Comparison of ENCODE assay signal across 13 cellular contexts in the genomic region with DNA sequence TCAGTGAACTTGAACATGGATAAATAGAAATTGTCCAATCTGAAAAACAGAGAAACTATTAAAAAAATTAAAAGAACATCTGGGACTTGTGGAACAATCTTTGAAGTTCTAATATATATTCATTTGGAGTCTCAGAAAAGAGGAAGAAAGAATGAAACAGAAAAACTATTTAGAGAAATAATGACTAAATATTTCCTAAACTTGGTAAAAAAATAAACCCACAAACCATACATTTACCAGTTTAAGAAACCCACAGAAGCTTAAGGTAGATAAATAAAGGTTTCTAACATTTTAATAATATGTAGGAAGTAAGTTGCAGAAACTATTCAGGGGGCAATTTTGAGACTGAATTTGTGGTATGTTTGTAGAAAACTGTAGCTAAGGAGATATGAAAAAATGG.
DNase-seq lines count a peak whose midpoint lies in the region; ATAC-seq, FAIRE-seq and TF ChIP-seq lines count a peak whose summit lies in the region.
"Had no signal": no experiment of that assay in that cellular context is flagged by ENCODE, and none has a peak within 500 bp of the region (broad histone marks: within the 10 kb centered on the region; RNA-seq: fewer than 3 reads in every experiment).

No MANE protein-coding gene starts in this region.

- peak; percentile 53 for ATAC-seq in GM18907 (IDR thresholded peaks at IDR 0.05; ENCODE audit: unreplicated experiment)
- peak; percentile 67 for ATAC-seq in GM21723 (IDR thresholded peaks at IDR 0.05; ENCODE audit: unreplicated experiment)
- peak; percentile 60 for ATAC-seq in HG03175 (IDR thresholded peaks at IDR 0.05; ENCODE audit: unreplicated experiment)
- no peak for ATAC-seq in stimulated activated effector memory CD8-positive, alpha-beta T cell treated with anti-CD3 and anti-CD28 coated beads, Interleukin-12 subunit alpha, Interleukin-12 subunit beta, amount 100 ng/mL, for 72 hours
- ATAC-seq: K562, lower lobe of right lung had no signal

- no peaks in the 10 kb centered on the region for H3K36me3 Mint-ChIP-seq in stimulated activated effector memory CD8-positive, alpha-beta T cell treated with anti-CD3 and anti-CD28 coated beads, Interleukin-12 subunit alpha, Interleukin-12 subunit beta, amount 100 ng/mL, for 72 hours

- H3K4me3 Mint-ChIP-seq in stimulated activated effector memory CD8-positive, alpha-beta T cell treated with anti-CD3 and anti-CD28 coated beads, Interleukin-12 subunit alpha, Interleukin-12 subunit beta, amount 100 ng/mL, for 72 hours: no peak overlapping the region
- H3K4me3 Mint-ChIP-seq: CD4-positive, CD25-positive, alpha-beta regulatory T cell had no signal

- no peak for TF ChIP-seq POLR2A in GM12891 (IDR thresholded peaks at IDR 0.05; ENCODE audit: low read depth, low read length)

- no peak for DNase-seq in stimulated activated effector memory CD8-positive, alpha-beta T cell treated with anti-CD3 and anti-CD28 coated beads, Interleukin-12 subunit alpha, Interleukin-12 subunit beta, amount 100 ng/mL, for 72 hours (ENCODE audit: low spot score in 2 of 2)
- DNase-seq in GM12891 (ENCODE audit: insufficient read length, low spot score) (no peak), NCI-H526 treated with DMSO at 0.1 percent for 48 hours (lab: John Stamatoyannopoulos, UW) (no peak)
- DNase-seq in activated effector memory CD4-positive, alpha-beta T cell treated with Interleukin-2 at 50 U/mL for 16 hours: no peak
- DNase-seq: amniotic stem cell; CD4-positive, CD25-positive, alpha-beta regulatory T cell; lower lobe of right lung; NCI-H187 treated with DMSO at 0.1 percent for 48 hours; sigmoid colon had no signal

- FAIRE-seq in GM12891 (lab: Jason Lieb, UNC): no peak
- FAIRE-seq: K562 had no signal

- peaks cover 5% of the 10 kb centered on the region for H3K9me3 Mint-ChIP-seq in stimulated activated effector memory CD8-positive, alpha-beta T cell treated with anti-CD3 and anti-CD28 coated beads, Interleukin-12 subunit alpha, Interleukin-12 subunit beta, amount 100 ng/mL, for 72 hours

- peak overlapping the region; percentile 44 for H3K27ac Mint-ChIP-seq in stimulated activated effector memory CD8-positive, alpha-beta T cell treated with anti-CD3 and anti-CD28 coated beads, Interleukin-12 subunit alpha, Interleukin-12 subunit beta, amount 100 ng/mL, for 72 hours
- H3K27ac Mint-ChIP-seq: CD4-positive, CD25-positive, alpha-beta regulatory T cell had no signal

- H3K4me1 Mint-ChIP-seq in stimulated activated effector memory CD8-positive, alpha-beta T cell treated with anti-CD3 and anti-CD28 coated beads, Interleukin-12 subunit alpha, Interleukin-12 subunit beta, amount 100 ng/mL, for 72 hours: peaks cover 9% of the 10 kb centered on the region

TF ChIP-seq in GM12891, 5 proteins besides CTCF, POLR2A, EP300 and RAD21:
- TF ChIP-seq PAX5 (IDR thresholded peaks at IDR 0.05; ENCODE audit: insufficient read depth, low read length, severe bottlenecking) (no peak), POLR2AphosphoS5 (IDR thresholded peaks at IDR 0.05; ENCODE audit: low read depth, low read length) (no peak), POU2F2 (IDR thresholded peaks at IDR 0.05; ENCODE audit: low read depth, low read length) (no peak), TAF1 (IDR thresholded peaks at IDR 0.05; ENCODE audit: low read depth, low read length) (no peak), SPI1 (IDR thresholded peaks at IDR 0.05; ENCODE audit: low read depth, low read length) (no peak)
TF ChIP-seq in GM12891: peak in this region for 0.
